ENCODE assay signal across 6 cellular contexts in genomic region chr2:128267197-128267596, GRCh38. TPM values are rescaled to one million over a fixed set of nuclear protein-coding genes. Genes with fewer than 3 reads are reported as not detected.
DNase-seq lines count a peak whose midpoint lies in the region; ATAC-seq, FAIRE-seq and TF ChIP-seq lines count a peak whose summit lies in the region.
"Not testable (repeated sequence)": the region's sequence is repeated elsewhere in the genome, so short reads cannot be mapped to it uniquely, and the experiment has no call there.

No MANE protein-coding gene starts in this region.

- not testable (repeated sequence) for TF ChIP-seq EP300 in K562 (IDR thresholded peaks at IDR 0.05; ENCODE audit: low read length)

- H3K9ac ChIP-seq in K562 (ENCODE audit: insufficient read depth in 1 of 2, low read depth in 2 of 2, low read length in 2 of 2); endodermal cell (ENCODE audit: extremely low read depth, low read length, poor library complexity, severe bottlenecking): not testable (repeated sequence)

- in situ Hi-C loops in K562 (cut with MboI), result not testable (repeated sequence)

- not testable (repeated sequence) for TF ChIP-seq CTCF in K562 (IDR thresholded peaks at IDR 0.05 in 2 of 3, conservative IDR thresholded peaks at IDR 0.05 in 1 of 3; ENCODE audit: insufficient read depth in 2 of 3, low read depth in 1 of 3, low read length in 3 of 3); endodermal cell (conservative IDR thresholded peaks at IDR 0.05); vagina (IDR thresholded peaks at IDR 0.05)

- not testable (repeated sequence) for H3K9me3 Mint-ChIP-seq in endodermal cell

- H3K9me3 ChIP-seq in K562 (replicated peaks; ENCODE audit: control insufficient read depth, insufficient read depth, low read depth, low read length); endodermal cell (ENCODE audit: control insufficient read depth, low read length); vagina: not testable (repeated sequence)

- not testable (repeated sequence) for H3K4me3 Mint-ChIP-seq in endodermal cell

- not testable (repeated sequence) for H3K36me3 ChIP-seq in K562 (ENCODE audit: control insufficient read depth, insufficient read depth, low read length); vagina
- peaks cover 16% of the 10 kb centered on the region for H3K36me3 ChIP-seq in endodermal cell (ENCODE audit: control insufficient read depth, insufficient read depth, low read length)

- not testable (repeated sequence) for H3K4me1 ChIP-seq in K562 (replicated peaks in 1 of 2; ENCODE audit: control insufficient read depth in 2 of 2, insufficient read depth in 2 of 2, low read length in 2 of 2); endodermal cell (ENCODE audit: control insufficient read depth, insufficient read depth, low read length); vagina

- not testable (repeated sequence) for H3K27me3 ChIP-seq in K562 (ENCODE audit: control insufficient read depth in 2 of 2, insufficient read depth in 2 of 2, low read length in 2 of 2); endodermal cell (ENCODE audit: control insufficient read depth, insufficient read depth, low read length, poor library complexity, severe bottlenecking); vagina

- not testable (repeated sequence) for H3K4me3 ChIP-seq in K562; endodermal cell (ENCODE audit: low read length); vagina

- H3K27ac Mint-ChIP-seq in endodermal cell, result not testable (repeated sequence)

- peaks cover 17% of the 10 kb centered on the region for H3K36me3 Mint-ChIP-seq in endodermal cell (ENCODE audit: low read depth)

- H4K20me1 ChIP-seq in K562 (replicated peaks; ENCODE audit: control insufficient read depth, insufficient read depth, low read length), result not testable (repeated sequence)

- peak; percentile 21 for DNase-seq in activated CD8-positive, alpha-beta memory T cell treated with anti-CD3 and anti-CD28 coated beads for 24 hours
- not testable (repeated sequence) for DNase-seq in K562 (ENCODE audit: extremely low read depth in 1 of 4, low spot score in 3 of 4)
- peak; percentile 34 for DNase-seq in endodermal cell
- peak; percentile 55 for DNase-seq in mesenteric fat pad (ENCODE audit: low spot score)
- DNase-seq in sciatic nerve (ENCODE audit: low spot score), result peak; percentile 35
- peak; percentile 62 to 94 for DNase-seq in vagina (ENCODE audit: extremely low spot score in 2 of 2)

- POLR2A ChIA-PET in K562 (lab: Yijun Ruan, JAX), result not testable (repeated sequence)

- TF ChIP-seq POLR2A in K562 (conservative IDR thresholded peaks at IDR 0.05); vagina (IDR thresholded peaks at IDR 0.05): not testable (repeated sequence)

- not testable (repeated sequence) for FAIRE-seq in K562 (lab: Jason Lieb, UNC)

- not testable (repeated sequence) for H3K4me2 ChIP-seq in K562 (ENCODE audit: insufficient read depth, low read length)

- H2AFZ ChIP-seq in K562 (ENCODE audit: low read depth, low read length), result not testable (repeated sequence)

- H3K27me3 Mint-ChIP-seq in endodermal cell (ENCODE audit: insufficient read depth), result not testable (repeated sequence)

- not testable (repeated sequence) for H3K27ac ChIP-seq in K562 (ENCODE audit: extremely low read depth, low read depth, low read length); endodermal cell (ENCODE audit: low read depth, low read length); vagina

- intact Hi-C loops in K562 (cut with micrococcal nuclease); sciatic nerve (cut with DNase I); vagina (cut with DNase I): not testable (repeated sequence)

- CTCF ChIA-PET in K562 (lab: Yijun Ruan, JAX; ENCODE audit: low intra/inter-chr PET ratio), result not testable (repeated sequence)

- not testable (repeated sequence) for BruUV-seq in K562 (replicated peaks; lab: Mats Ljungman, UMichigan)

- not testable (repeated sequence) for TF ChIP-seq RAD21 in K562 (CRISPR knock-in tag; conservative IDR thresholded peaks at IDR 0.05 in 1 of 2, IDR thresholded peaks at IDR 0.05 in 1 of 2)

- 64% methylated on average over 6 of the region's 9 CpGs for WGBS in K562 (ENCODE audit: insufficient coverage, low coverage, missing lambda C conversion rate)
- 94% methylated on average over 6 of the region's 9 CpGs; no CpG with 5 or more reads in 1 of the 2 experiments for WGBS in endodermal cell (ENCODE audit: insufficient coverage in 1 of 2, insufficient read length in 1 of 2), 2 experiments

- not testable (repeated sequence) for H3K9me1 ChIP-seq in K562 (ENCODE audit: control insufficient read depth, insufficient read depth, low read length)

- not testable (repeated sequence) for H3K4me1 Mint-ChIP-seq in endodermal cell

- ATAC-seq in K562, result peak; percentile 24; the same call in 1 of the 3 replicates
- not testable (repeated sequence) for ATAC-seq in sciatic nerve

- not testable (repeated sequence) for H3K79me2 ChIP-seq in K562 (ENCODE audit: control insufficient read depth, insufficient read depth, low read length)

RNA-seq across cellular contexts. Expression of gene HS6ST1, which starts 51.5 kb away (rescaled TPM):
- 7.0 and 16.3 TPM in 2 replicates for total RNA-seq in K562 (2011; cell fraction: chromatin; rRNA removed; ENCODE audit: low replicate concordance)
- total RNA-seq in K562 (2011; cell fraction: nucleolus; rRNA removed), result 9.8 and 10.7 TPM in 2 replicates
- total RNA-seq in K562 (2011; cell fraction: nucleoplasm; rRNA removed), result 6.6 and 7.6 TPM in 2 replicates
- 5.9 and 12.1 TPM in 2 replicates for total RNA-seq in K562 (2014; rRNA removed)
- total RNA-seq in K562 (2014; rRNA removed; fragmentation: Illumina TruSeq; extraction: Trizol), result 1.6 and 2.0 TPM in 2 replicates
- total RNA-seq in K562 (2015; rRNA removed; fragmentation: Illumina TruSeq; extraction: Trizol), result 6.7 and 7.1 TPM in 2 replicates
- 7.3 and 7.4 TPM in 2 replicates for total RNA-seq in K562 (2021)
- 1.6 and 1.8 TPM in 2 replicates for polyA plus RNA-seq in K562 (2011; rRNA removed)
- 2.4 and 6.4 TPM in 2 replicates for polyA plus RNA-seq in K562 (2011; cell fraction: cytosol; rRNA removed)
- polyA plus RNA-seq in K562 (2011; cell fraction: nucleus; rRNA removed), result 1.7 and 4.2 TPM in 2 replicates
- polyA plus RNA-seq in K562 (2012), result 7.4 and 9.3 TPM in 2 replicates
- polyA plus RNA-seq in K562 (2014; fragmentation: Illumina TruSeq; extraction: Trizol), result 3.8 and 4.2 TPM in 2 replicates
- under 1 TPM; 0.06 to 0.08 TPM for polyA plus RNA-seq in K562 (2014; fragmentation: Nextera tagmentation; extraction: Ambion mirVana)
- 4.0 and 4.5 TPM in 2 replicates for polyA plus RNA-seq in K562 (2014; rRNA removed)
- 1.8 and 3.2 TPM in 2 replicates for polyA minus RNA-seq in K562 (2011; rRNA and poly(A)+ RNA removed)
- 4.0 and 4.2 TPM in 2 replicates for polyA minus RNA-seq in K562 (2011; cell fraction: cytosol; rRNA and poly(A)+ RNA removed)
- 7.3 and 11.7 TPM in 2 replicates for polyA minus RNA-seq in K562 (2011; cell fraction: nucleus; rRNA and poly(A)+ RNA removed)
- total RNA-seq in endodermal cell, result 100 to 1,000 TPM in 1 of 2 donors, 10 to 100 TPM in 1; 93.0 to 106 TPM
- polyA plus RNA-seq in endodermal cell (2013, experiment 1 of 2), result 81.5 TPM
- 79.0 TPM for polyA plus RNA-seq in endodermal cell (2013, experiment 2 of 2)
- 38.4 TPM for total RNA-seq in mesenteric fat pad
- total RNA-seq in sciatic nerve, result 27.2 TPM
- total RNA-seq in vagina, result 68.5 TPM
